In the genomic region with DNA sequence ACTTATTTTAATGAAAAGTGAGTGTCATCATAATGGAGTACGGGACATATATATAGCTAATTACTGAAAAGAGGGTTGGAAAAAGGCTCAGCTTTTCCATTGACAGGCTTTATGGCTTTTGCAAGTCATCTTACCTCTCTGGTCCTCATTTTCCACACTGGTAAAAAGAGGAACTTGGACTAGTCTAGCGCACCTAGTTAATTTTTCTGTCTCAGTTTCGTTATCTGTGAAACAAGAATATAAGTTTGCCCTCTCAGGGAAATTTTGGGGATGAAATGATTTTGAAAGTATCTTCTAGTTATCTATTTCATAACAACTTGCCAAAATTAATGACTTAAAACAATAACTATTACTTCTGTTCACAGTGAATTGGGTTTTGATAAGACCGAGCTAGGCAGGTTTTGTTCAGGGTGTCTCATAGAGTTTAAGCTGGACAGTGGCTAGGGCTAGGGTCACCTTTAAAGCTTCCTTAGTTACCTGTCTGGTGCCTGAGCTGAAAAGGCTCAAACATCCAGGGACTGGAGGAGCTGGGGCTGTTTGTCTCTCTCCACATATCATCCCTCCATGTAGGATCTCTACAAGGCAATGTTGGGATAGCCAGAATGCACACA, we compare ENCODE assay signal across 19 cellular contexts.
A peak's percentile ranks its signal among the peaks of the same experiment; 100 is the strongest.
DNase-seq lines count a peak whose midpoint lies in the region; ATAC-seq, FAIRE-seq and TF ChIP-seq lines count a peak whose summit lies in the region.
"Had no signal": no experiment of that assay in that cellular context is flagged by ENCODE, and none has a peak within 500 bp of the region (broad histone marks: within the 10 kb centered on the region; RNA-seq: fewer than 3 reads in every experiment).

No MANE protein-coding gene starts in this region.

- no peak overlapping the region for H3K27ac Mint-ChIP-seq in activated CD8-positive, alpha-beta T cell treated with anti-CD3 and anti-CD28 coated beads for 36 hours
- H3K27ac Mint-ChIP-seq: activated T-helper 2 cell treated with anti-CD3 and anti-CD28 coated beads, Interferon-gamma antibody, Interleukin-2, Interleukin-4, amounts not matched to agents 10 μg/mL and 5 μg/mL and 100 μg/mL, durations not matched to agents 14 hours and 24 hours and 36 hours; T-helper 2 cell treated with Interferon-gamma antibody and Interleukin-4, amounts not matched to agents 5 μg/mL and 100 μg/mL, for 36 hours had no signal

- no peak overlapping the region for H3K9ac ChIP-seq in GM12878 (ENCODE audit: control insufficient read depth, insufficient read depth, low read length)

- no peaks in the 10 kb centered on the region for H3K27me3 Mint-ChIP-seq in activated CD8-positive, alpha-beta T cell treated with anti-CD3 and anti-CD28 coated beads for 36 hours

- CTCF ChIA-PET in GM12878 (lab: Yijun Ruan, JAX), result interaction anchor here (1.5 kb wide), 1 partner anchor 378 kb away, joined by 4 read pairs; no protein-coding TSS in a partner anchor
- CTCF ChIA-PET in activated CD8-positive, alpha-beta T cell treated with anti-CD3 and anti-CD28 coated beads for 36 hours (lab: Charles Lee), result no interaction called here

- FAIRE-seq in GM12878 (lab: Jason Lieb, UNC), result no peak
- FAIRE-seq: H54 had no signal

- H3K4me3 Mint-ChIP-seq in activated CD8-positive, alpha-beta T cell treated with anti-CD3 and anti-CD28 coated beads for 36 hours, result no peak overlapping the region
- H3K4me3 Mint-ChIP-seq: T-helper 2 cell treated with Interferon-gamma antibody and Interleukin-4, amounts not matched to agents 5 μg/mL and 100 μg/mL, for 36 hours had no signal

- H3K4me2 ChIP-seq in GM12878 (ENCODE audit: control insufficient read depth, insufficient read depth), result peak overlapping the region; percentile 33; the same call in 1 of the 2 replicates

- no peak for TF ChIP-seq EP300 in GM12878 (IDR thresholded peaks at IDR 0.05; ENCODE audit: borderline replicate concordance in 1 of 2, control insufficient read depth in 1 of 2, low read depth in 2 of 2, low read length in 2 of 2)

- no peak for TF ChIP-seq CTCF in GM12878 (IDR thresholded peaks at IDR 0.05 in 2 of 3, conservative IDR thresholded peaks at IDR 0.05 in 1 of 3; ENCODE audit: control insufficient read depth in 2 of 3, extremely low read depth in 1 of 3, insufficient read depth in 1 of 3, low read depth in 3 of 3, low read length in 3 of 3)
- no peak for TF ChIP-seq CTCF in activated CD8-positive, alpha-beta T cell treated with anti-CD3 and anti-CD28 coated beads for 36 hours (IDR thresholded peaks at IDR 0.05)

- DNase-seq in GM12878 (ENCODE audit: low read depth, low spot score), result no peak
- no peak for DNase-seq in activated CD8-positive, alpha-beta T cell treated with anti-CD3 and anti-CD28 coated beads for 36 hours
- no peak for DNase-seq in SKM-1 (lab: John Stamatoyannopoulos, UW; ENCODE audit: unreplicated experiment)
- DNase-seq: activated CD4-positive, alpha-beta T cell treated with anti-CD3 and anti-CD28 coated beads, Interleukin-2, amount 50 U/mL, for 4 hours; effector CD8-positive, alpha-beta T cell; foreskin keratinocyte; NCI-H1048; NCI-H524; occipital lobe; spleen; transverse colon had no signal

- intact Hi-C loops in GM12878 (cut with micrococcal nuclease; ENCODE audit: unreplicated experiment), result no loop called here
- intact Hi-C loops in activated CD8-positive, alpha-beta T cell treated with anti-CD3 and anti-CD28 coated beads for 36 hours (cut with micrococcal nuclease), result no loop called here

- H3K27me3 ChIP-seq in GM12878 (replicated peaks in 1 of 2; ENCODE audit: control insufficient read depth in 2 of 2, insufficient read depth in 2 of 2, low read length in 1 of 2), result peaks cover 0 to 4% of the 10 kb centered on the region in 2 experiments; a peak in 2 of 4 replicates
- H3K27me3 ChIP-seq: foreskin keratinocyte, spleen, transverse colon had no signal

- WGBS in GM12878 (ENCODE audit: insufficient coverage, insufficient replicate concordance, low lambda C conversion rate, missing lambda C conversion rate), result 0% methylated on average over 4 of the region's 4 CpGs

- peak; percentile 93 for ATAC-seq in GM19324 (IDR thresholded peaks at IDR 0.05; ENCODE audit: low FRiP score, unreplicated experiment)
- peak; percentile 91 for ATAC-seq in GM21786 (IDR thresholded peaks at IDR 0.05; ENCODE audit: unreplicated experiment)
- ATAC-seq in HG03095 (IDR thresholded peaks at IDR 0.05; ENCODE audit: unreplicated experiment), result peak; percentile 77
- peak; percentile 94 for ATAC-seq in GM12878
- no peak for ATAC-seq in activated CD8-positive, alpha-beta T cell treated with anti-CD3 and anti-CD28 coated beads for 36 hours
- ATAC-seq in esophagus mucosa, result no peak
- ATAC-seq: foreskin keratinocyte had no signal

- H3K36me3 Mint-ChIP-seq in activated CD8-positive, alpha-beta T cell treated with anti-CD3 and anti-CD28 coated beads for 36 hours (ENCODE audit: low read depth), result no peaks in the 10 kb centered on the region

- BruUV-seq in GM12878 (replicated peaks; lab: Mats Ljungman, UMichigan), result no TSS peak

- H3K36me3 ChIP-seq in GM12878 (ENCODE audit: control insufficient read depth in 2 of 2, insufficient read depth in 2 of 2, low read length in 1 of 2), result no peaks in the 10 kb centered on the region
- H3K36me3 ChIP-seq: spleen, transverse colon had no signal

- RAD21 ChIA-PET in GM12878 (lab: Charles Lee; ENCODE audit: unreplicated experiment), result interaction anchor here (0.8 to 1.9 kb wide), 4 partner anchors 13 to 377 kb away, joined by 3 to 7 read pairs (median 4); no protein-coding TSS in a partner anchor

- no peak overlapping the region for H3K27ac ChIP-seq in GM12878 (ENCODE audit: control insufficient read depth, insufficient read depth)
- H3K27ac ChIP-seq: foreskin keratinocyte, RWPE1, spleen, transverse colon had no signal

- in situ Hi-C loops in GM12878 (cut with MboI), result no loop called here

- no peak overlapping the region for H3K4me3 ChIP-seq in GM12878
- H3K4me3 ChIP-seq: spleen, transverse colon had no signal

- SMC1A ChIA-PET in GM12878 (lab: Charles Lee; ENCODE audit: uncharacterized antibody, unreplicated experiment), result interaction anchor here (1.5 to 2.7 kb wide), 2 partner anchors 10 to 24 kb away, joined by 5 to 11 read pairs; no protein-coding TSS in a partner anchor

- H3K4me1 Mint-ChIP-seq in activated CD8-positive, alpha-beta T cell treated with anti-CD3 and anti-CD28 coated beads for 36 hours (ENCODE audit: low read depth), result no peaks in the 10 kb centered on the region

- H3K9me3 ChIP-seq in GM12878 (replicated peaks; ENCODE audit: control insufficient read depth, insufficient read depth, low read length), result no peaks in the 10 kb centered on the region
- H3K9me3 ChIP-seq: spleen, transverse colon had no signal

- no peaks in the 10 kb centered on the region for H3K4me1 ChIP-seq in GM12878 (ENCODE audit: control insufficient read depth, insufficient read depth, low read length)
- H3K4me1 ChIP-seq: foreskin keratinocyte, spleen, transverse colon had no signal

- no peak for TF ChIP-seq RAD21 in GM12878 (IDR thresholded peaks at IDR 0.05; ENCODE audit: insufficient read depth, low read depth, low read length)

- H3K9me3 Mint-ChIP-seq in activated CD8-positive, alpha-beta T cell treated with anti-CD3 and anti-CD28 coated beads for 36 hours, result no peaks in the 10 kb centered on the region
- H3K9me3 Mint-ChIP-seq: activated T-helper 2 cell treated with anti-CD3 and anti-CD28 coated beads, Interferon-gamma antibody, Interleukin-2, Interleukin-4, amounts not matched to agents 10 μg/mL and 5 μg/mL and 100 μg/mL, durations not matched to agents 14 hours and 24 hours and 36 hours; T-helper 2 cell treated with Interferon-gamma antibody and Interleukin-4, amounts not matched to agents 5 μg/mL and 100 μg/mL, for 36 hours had no signal

- no peaks in the 10 kb centered on the region for H3K79me2 ChIP-seq in GM12878 (ENCODE audit: control insufficient read depth, insufficient read depth, low read length)

- H2AFZ ChIP-seq in GM12878 (ENCODE audit: control insufficient read depth, low read depth, low read length), result no peak overlapping the region

- H4K20me1 ChIP-seq in GM12878 (ENCODE audit: control insufficient read depth, insufficient read depth), result no peaks in the 10 kb centered on the region

- POLR2A ChIA-PET in GM12878 (lab: Charles Lee), result interaction anchor here (0.6 kb wide), 1 partner anchor 12 kb away, joined by 3 read pairs; no protein-coding TSS in a partner anchor
- POLR2A ChIA-PET in activated CD8-positive, alpha-beta T cell treated with anti-CD3 and anti-CD28 coated beads for 36 hours (lab: Charles Lee), result no interaction called here

- no peak for TF ChIP-seq POLR2A in GM12878 (IDR thresholded peaks at IDR 0.05; ENCODE audit: low read depth, low read length)

TF ChIP-seq in GM12878, 131 proteins besides CTCF, POLR2A, EP300 and RAD21 (continues in another document):
- TF ChIP-seq, protein P1, sequence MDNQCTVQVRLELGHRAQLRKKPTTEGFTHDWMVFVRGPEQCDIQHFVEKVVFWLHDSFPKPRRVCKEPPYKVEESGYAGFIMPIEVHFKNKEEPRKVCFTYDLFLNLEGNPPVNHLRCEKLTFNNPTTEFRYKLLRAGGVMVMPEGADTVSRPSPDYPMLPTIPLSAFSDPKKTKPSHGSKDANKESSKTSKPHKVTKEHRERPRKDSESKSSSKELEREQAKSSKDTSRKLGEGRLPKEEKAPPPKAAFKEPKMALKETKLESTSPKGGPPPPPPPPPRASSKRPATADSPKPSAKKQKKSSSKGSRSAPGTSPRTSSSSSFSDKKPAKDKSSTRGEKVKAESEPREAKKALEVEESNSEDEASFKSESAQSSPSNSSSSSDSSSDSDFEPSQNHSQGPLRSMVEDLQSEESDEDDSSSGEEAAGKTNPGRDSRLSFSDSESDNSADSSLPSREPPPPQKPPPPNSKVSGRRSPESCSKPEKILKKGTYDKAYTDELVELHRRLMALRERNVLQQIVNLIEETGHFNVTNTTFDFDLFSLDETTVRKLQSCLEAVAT (IDR thresholded peaks at IDR 0.05), result no peak
- TF ChIP-seq SMAD5 (IDR thresholded peaks at IDR 0.05; ENCODE audit: low read depth) (no peak), CHD2 (IDR thresholded peaks at IDR 0.05; ENCODE audit: borderline replicate concordance, low read depth, low read length) (no peak), BACH1 (IDR thresholded peaks at IDR 0.05; ENCODE audit: borderline replicate concordance) (no peak), SRF (IDR thresholded peaks at IDR 0.05; ENCODE audit: low read depth in 2 of 2, low read length in 2 of 2) (no peak), IKZF1 (conservative IDR thresholded peaks at IDR 0.05) (no peak; the same call in 1 of the 2 replicates), HDAC2 (IDR thresholded peaks at IDR 0.05) (no peak)

Comparison
In these comparisons a context has a peak if more than half of its experiments do, and no peak if none do; other contexts are left out.
1. ATAC-seq: peak in GM19324 (single experiment), GM21786 (single experiment), HG03095 (single experiment) and GM12878 (single experiment); none in activated CD8-positive, alpha-beta T cell treated with anti-CD3 and anti-CD28 coated beads for 36 hours (single experiment) and esophagus mucosa (single experiment).